ENCODE assay signal across 8 cellular contexts in the genomic region with DNA sequence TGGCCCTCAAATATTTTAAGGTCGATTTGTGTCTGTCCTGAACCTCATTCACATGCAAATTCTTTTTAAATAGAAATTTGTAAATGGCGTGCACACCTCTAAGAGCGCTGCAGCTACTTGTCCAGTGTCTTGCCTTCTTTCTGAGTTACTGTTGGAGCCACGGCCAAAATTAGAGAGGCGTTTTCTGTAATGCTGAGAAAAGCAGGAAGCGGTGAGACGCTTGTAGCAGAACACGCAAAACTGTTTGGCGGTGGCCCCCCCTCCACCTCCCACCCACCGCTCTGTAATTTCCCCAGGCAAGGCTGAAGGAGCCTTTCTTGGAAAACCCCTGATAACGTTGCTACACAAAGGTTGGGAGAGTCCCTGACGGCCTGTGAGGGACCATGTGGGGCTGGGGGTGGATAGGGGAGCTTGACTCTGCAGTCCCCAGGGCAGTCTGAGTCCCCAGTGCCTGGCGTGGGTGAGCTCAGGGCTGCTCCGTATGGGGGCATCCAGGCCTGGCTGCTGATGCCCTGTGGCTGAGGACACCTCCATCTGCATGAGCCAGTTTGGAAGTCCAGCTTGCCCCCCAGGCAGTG.
A peak's percentile ranks its signal among the peaks of the same experiment; 100 is the strongest.
DNase-seq lines count a peak whose midpoint lies in the region; ATAC-seq and TF ChIP-seq lines count a peak whose summit lies in the region.

No MANE protein-coding gene starts in this region.

- no peak for TF ChIP-seq POLR2A in thyroid gland (IDR thresholded peaks at IDR 0.05)

- TF ChIP-seq CTCF in thyroid gland (IDR thresholded peaks at IDR 0.05) (no peak), WERI-Rb-1 (IDR thresholded peaks at IDR 0.05; ENCODE audit: low read depth, low read length) (no peak)

- H3K4me3 ChIP-seq in thyroid gland (replicated peaks in 1 of 3): no peak overlapping the region
- no peak overlapping the region for H3K4me3 ChIP-seq in WERI-Rb-1 (ENCODE audit: low read depth, low read length)

- H3K4me3 Mint-ChIP-seq in activated T-helper 2 cell treated with anti-CD3 and anti-CD28 coated beads, Interferon-gamma antibody, Interleukin-2, Interleukin-4, amounts not matched to agents 10 μg/mL and 5 μg/mL and 100 μg/mL, durations not matched to agents 14 hours and 24 hours and 36 hours (ENCODE audit: low read depth): peak overlapping the region; percentile 90

- no peaks in the 10 kb centered on the region for H3K36me3 ChIP-seq in thyroid gland
- no peaks in the 10 kb centered on the region for H3K36me3 ChIP-seq in WERI-Rb-1

- H3K27ac Mint-ChIP-seq in activated T-helper 2 cell treated with anti-CD3 and anti-CD28 coated beads, Interferon-gamma antibody, Interleukin-2, Interleukin-4, amounts not matched to agents 10 μg/mL and 5 μg/mL and 100 μg/mL, durations not matched to agents 14 hours and 24 hours and 36 hours: peak overlapping the region; percentile 91

- H3K27me3 ChIP-seq in thyroid gland (no peaks in the 10 kb centered on the region), WERI-Rb-1 (ENCODE audit: insufficient read depth, low read depth, severe bottlenecking) (no peaks in the 10 kb centered on the region)

- peak; percentile 51 for DNase-seq in NK-92 treated with Interleukin-12 subunit alpha and Interleukin-12 subunit beta, amount 100 ng/mL, for 24 hours (lab: John Stamatoyannopoulos, UW)
- no peak for DNase-seq in NK-92 (lab: John Stamatoyannopoulos, UW; ENCODE audit: unreplicated experiment)
- DNase-seq in activated T-helper 2 cell treated with anti-CD3 and anti-CD28 coated beads, Interferon-gamma antibody, Interleukin-2, Interleukin-4, amounts not matched to agents 10 μg/mL and 5 μg/mL and 100 μg/mL, durations not matched to agents 14 hours and 24 hours and 36 hours (ENCODE audit: low spot score): peak; percentile 62
- DNase-seq in stimulated activated CD4-positive, alpha-beta T cell treated with anti-CD3 and anti-CD28 coated beads, TNF-alpha, amount 100 ng/mL, for 24 hours (ENCODE audit: low read depth in 3 of 3): peak; percentile 60 to 75 (median 71)
- no peak for DNase-seq in RKO (ENCODE audit: low spot score)
- DNase-seq in thyroid gland: no peak
- DNase-seq in WERI-Rb-1: no peak

- intact Hi-C loops in activated T-helper 2 cell treated with anti-CD3 and anti-CD28 coated beads, Interferon-gamma antibody, Interleukin-2, Interleukin-4, amounts not matched to agents 10 μg/mL and 5 μg/mL and 100 μg/mL, durations not matched to agents 14 hours and 24 hours and 36 hours (cut with micrococcal nuclease): loop anchor here (1.0 to 10.0 kb wide), 8 partner anchors 13 to 281 kb away; no protein-coding TSS in a partner anchor
- intact Hi-C loops in thyroid gland (cut with DNase I): no loop called here

- H3K27ac ChIP-seq in thyroid gland (no peak overlapping the region), WERI-Rb-1 (no peak overlapping the region)

- no peaks in the 10 kb centered on the region for H3K9me3 Mint-ChIP-seq in activated T-helper 2 cell treated with anti-CD3 and anti-CD28 coated beads, Interferon-gamma antibody, Interleukin-2, Interleukin-4, amounts not matched to agents 10 μg/mL and 5 μg/mL and 100 μg/mL, durations not matched to agents 14 hours and 24 hours and 36 hours

- H3K27me3 Mint-ChIP-seq in activated T-helper 2 cell treated with anti-CD3 and anti-CD28 coated beads, Interferon-gamma antibody, Interleukin-2, Interleukin-4, amounts not matched to agents 10 μg/mL and 5 μg/mL and 100 μg/mL, durations not matched to agents 14 hours and 24 hours and 36 hours (ENCODE audit: low read depth): no peaks in the 10 kb centered on the region

- peak; percentile 61 for ATAC-seq in HG03521 (IDR thresholded peaks at IDR 0.05; ENCODE audit: unreplicated experiment)

- H3K9me3 ChIP-seq in thyroid gland (no peaks in the 10 kb centered on the region), WERI-Rb-1 (ENCODE audit: severe bottlenecking) (no peaks in the 10 kb centered on the region)

- peaks cover 64% of the 10 kb centered on the region for H3K4me1 Mint-ChIP-seq in activated T-helper 2 cell treated with anti-CD3 and anti-CD28 coated beads, Interferon-gamma antibody, Interleukin-2, Interleukin-4, amounts not matched to agents 10 μg/mL and 5 μg/mL and 100 μg/mL, durations not matched to agents 14 hours and 24 hours and 36 hours (ENCODE audit: low read depth)

- H3K4me1 ChIP-seq in thyroid gland: no peaks in the 10 kb centered on the region

- 60 to 69% methylated on average over 13 to 14 of the region's 14 CpGs for WGBS in thyroid gland, 2 donors

- H3K36me3 Mint-ChIP-seq in activated T-helper 2 cell treated with anti-CD3 and anti-CD28 coated beads, Interferon-gamma antibody, Interleukin-2, Interleukin-4, amounts not matched to agents 10 μg/mL and 5 μg/mL and 100 μg/mL, durations not matched to agents 14 hours and 24 hours and 36 hours (ENCODE audit: low read depth): peaks cover 40% of the 10 kb centered on the region

Comparison
In these comparisons a context has a peak if more than half of its experiments do, and no peak if none do; other contexts are left out.
1. DNase-seq: peak in NK-92 treated with Interleukin-12 subunit alpha and Interleukin-12 subunit beta, amount 100 ng/mL, for 24 hours (single experiment), activated T-helper 2 cell treated with anti-CD3 and anti-CD28 coated beads, Interferon-gamma antibody, Interleukin-2, Interleukin-4, amounts not matched to agents 10 μg/mL and 5 μg/mL and 100 μg/mL, durations not matched to agents 14 hours and 24 hours and 36 hours (single experiment) and stimulated activated CD4-positive, alpha-beta T cell treated with anti-CD3 and anti-CD28 coated beads, TNF-alpha, amount 100 ng/mL, for 24 hours (3 of 3); none in NK-92 (single experiment), RKO (single experiment), thyroid gland (0 of 2) and WERI-Rb-1 (single experiment).